In genomic region chr6:121652726-121653623, GRCh38 we compare ENCODE assay signal across 8 cellular contexts.
DNase-seq lines count a peak whose midpoint lies in the region; ATAC-seq, FAIRE-seq and TF ChIP-seq lines count a peak whose summit lies in the region.

No MANE protein-coding gene starts in this region.

- no peak overlapping the region for H3K4me2 ChIP-seq in mammary epithelial cell (ENCODE audit: insufficient read depth, low read depth, low read length)
- no peak overlapping the region for H3K4me2 ChIP-seq in HepG2 (ENCODE audit: low read depth, low read length)
- no peak overlapping the region for H3K4me2 ChIP-seq in neuronal stem cell (ENCODE audit: insufficient read depth, low read length, poor library complexity, severe bottlenecking)

- in situ Hi-C loops in mammary epithelial cell (cut with MboI; ENCODE audit: low sequenced_read_pairs in 2 of 2) (no loop called here), HepG2 (cut with HindIII; ENCODE audit: extremely low pct_ligation_motif_present, low pct_unique_long_range_greater_than_20kb) (no loop called here)

- ATAC-seq in HepG2 = no peak
- no peak for ATAC-seq in GM19452 (IDR thresholded peaks at IDR 0.05; ENCODE audit: unreplicated experiment)

- H3K4me3 ChIP-seq in A673 (ENCODE audit: low read depth, low read length, poor library complexity, severe bottlenecking) (no peak overlapping the region), mammary epithelial cell (replicated peaks in 1 of 3; ENCODE audit: insufficient read depth in 1 of 3, low read depth in 2 of 3, low read length in 3 of 3) (no peak overlapping the region), HepG2 (replicated peaks in 1 of 3; ENCODE audit: insufficient read depth in 1 of 3, low read depth in 2 of 3, low read length in 3 of 3) (no peak overlapping the region), neuronal stem cell (ENCODE audit: low read length in 2 of 2) (no peak overlapping the region)

- WGBS in mammary epithelial cell (ENCODE audit: low coverage, missing lambda C conversion rate) = 60% methylated on average over 7 of the region's 7 CpGs
- WGBS in HepG2 (ENCODE audit: low lambda C conversion rate) = 22% methylated on average over 7 of the region's 7 CpGs
- no CpG with 5 or more reads among the region's 7 CpGs for WGBS in neuronal stem cell (ENCODE audit: extremely low coverage in 2 of 2, insufficient read length in 2 of 2, insufficient replicate concordance in 1 of 2), 2 donors

- no peak overlapping the region for H3K14ac ChIP-seq in neuronal stem cell (ENCODE audit: low read length)

- H4K20me1 ChIP-seq in mammary epithelial cell (ENCODE audit: insufficient read depth, low read length) (no peaks in the 10 kb centered on the region), HepG2 (ENCODE audit: insufficient read depth, low read length) (no peaks in the 10 kb centered on the region)

- no peak overlapping the region for H4K91ac ChIP-seq in neuronal stem cell (ENCODE audit: low read depth, low read length, poor library complexity)

- no peak overlapping the region for H4K8ac ChIP-seq in neuronal stem cell (ENCODE audit: low read depth, low read length)

- no peaks in the 10 kb centered on the region for H3K36me3 ChIP-seq in A673 (ENCODE audit: insufficient read depth, low read length, poor library complexity, severe bottlenecking)
- no peaks in the 10 kb centered on the region for H3K36me3 ChIP-seq in mammary epithelial cell (ENCODE audit: insufficient read depth, low read length)
- no peaks in the 10 kb centered on the region for H3K36me3 ChIP-seq in HepG2 (replicated peaks in 1 of 2; ENCODE audit: control insufficient read depth in 1 of 2, insufficient read depth in 2 of 2, low read length in 2 of 2)
- no peaks in the 10 kb centered on the region for H3K36me3 ChIP-seq in neuronal stem cell (replicated peaks in 1 of 2; ENCODE audit: control insufficient read depth in 2 of 2, insufficient read depth in 2 of 2, low read length in 2 of 2)

- peak overlapping the region; percentile 59 for H3K27ac ChIP-seq in A673 (ENCODE audit: low read depth, low read length, poor library complexity, severe bottlenecking)
- H3K27ac ChIP-seq in mammary epithelial cell (ENCODE audit: insufficient read depth, low read depth, low read length) = no peak overlapping the region
- H3K27ac ChIP-seq in HepG2 (ENCODE audit: extremely low read length, insufficient read depth, low read length) = no peak overlapping the region
- H3K27ac ChIP-seq in neuronal stem cell (replicated peaks; ENCODE audit: low read length) = no peak overlapping the region

- TF ChIP-seq RAD21 in HepG2 (CRISPR knock-in tag; IDR thresholded peaks at IDR 0.05) = no peak

- dilution Hi-C loops in mammary epithelial cell (cut with HindIII; ENCODE audit: low sequenced_read_pairs) = no loop called here

- H3K79me2 ChIP-seq in mammary epithelial cell (ENCODE audit: insufficient read depth, low read length) (no peaks in the 10 kb centered on the region), HepG2 (ENCODE audit: insufficient read depth, low read length) (no peaks in the 10 kb centered on the region)

- H3K79me1 ChIP-seq in neuronal stem cell (ENCODE audit: low read depth, low read length) = no peaks in the 10 kb centered on the region

- DNase-seq in A673 (ENCODE audit: low spot score) = peak; percentile 88
- DNase-seq in HTR-8/SVneo (ENCODE audit: insufficient read length, low spot score) = peak; percentile 58
- DNase-seq in mammary epithelial cell = peak; percentile 66
- no peak for DNase-seq in HepG2 (ENCODE audit: low spot score)
- no peak for DNase-seq in activated CD8-positive, alpha-beta memory T cell treated with anti-CD3 and anti-CD28 coated beads, Interleukin-2, amount 50 U/mL, for 4 hours
- no peak for DNase-seq in neuronal stem cell (ENCODE audit: low spot score)
- no peak for DNase-seq in activated CD4-positive, CD25-positive, alpha-beta regulatory T cell (lab: John Stamatoyannopoulos, UW)

- TF ChIP-seq EP300 in HepG2 (IDR thresholded peaks at IDR 0.05; ENCODE audit: low read depth in 2 of 2, low read length in 2 of 2) = no peak
- no peak for TF ChIP-seq EP300 in HepG2 (CRISPR knock-in tag; IDR thresholded peaks at IDR 0.05; ENCODE audit: borderline replicate concordance)

- H3K23ac ChIP-seq in neuronal stem cell (ENCODE audit: low read depth, low read length, poor library complexity) = no peak overlapping the region

- POLR2A ChIA-PET in A673 (lab: Charles Lee; ENCODE audit: low non-redundant PET) = interaction anchor here (0.7 kb wide), 1 partner anchor 233 kb away, joined by 3 read pairs; no protein-coding TSS in a partner anchor
- POLR2A ChIA-PET in HepG2 (lab: Yijun Ruan, JAX) = no interaction called here

- FAIRE-seq in HTR-8/SVneo (lab: Jason Lieb, UNC) (no peak), HepG2 (lab: Jason Lieb, UNC) (no peak)

- no peak overlapping the region for H2BK15ac ChIP-seq in neuronal stem cell (ENCODE audit: low read length)

- H2AK5ac ChIP-seq in neuronal stem cell (ENCODE audit: low read depth, low read length) = no peak overlapping the region

- H3K9me3 ChIP-seq in A673 (ENCODE audit: low read depth, low read length, poor library complexity, severe bottlenecking) (no peaks in the 10 kb centered on the region), mammary epithelial cell (replicated peaks; ENCODE audit: insufficient read depth, low read length) (no peaks in the 10 kb centered on the region), HepG2 (ENCODE audit: low read length) (no peaks in the 10 kb centered on the region), neuronal stem cell (replicated peaks in 1 of 2; ENCODE audit: control insufficient read depth in 2 of 2, insufficient read depth in 1 of 2, low read depth in 1 of 2, low read length in 2 of 2) (no peaks in the 10 kb centered on the region)

- no peaks in the 10 kb centered on the region for H3K27me3 ChIP-seq in A673 (replicated peaks; ENCODE audit: insufficient read depth, low read depth, low read length, poor library complexity)
- H3K27me3 ChIP-seq in mammary epithelial cell (ENCODE audit: insufficient read depth, low read length) = no peaks in the 10 kb centered on the region
- H3K27me3 ChIP-seq in HepG2 (ENCODE audit: control insufficient read depth in 1 of 2, insufficient read depth in 2 of 2, low read length in 2 of 2) = no peaks in the 10 kb centered on the region
- no peaks in the 10 kb centered on the region for H3K27me3 ChIP-seq in neuronal stem cell (ENCODE audit: control insufficient read depth in 3 of 3, insufficient read depth in 3 of 3, low read depth in 1 of 3, low read length in 3 of 3)

- no peak overlapping the region for H2BK5ac ChIP-seq in neuronal stem cell (ENCODE audit: low read length)

- no peak overlapping the region for H2BK12ac ChIP-seq in neuronal stem cell (ENCODE audit: low read length)

- H3K4me1 ChIP-seq in A673 (ENCODE audit: insufficient read depth, low read length, poor library complexity, severe bottlenecking) (peaks cover 34% of the 10 kb centered on the region), mammary epithelial cell (ENCODE audit: insufficient read depth, low read length) (peaks cover 2% of the 10 kb centered on the region), HepG2 (ENCODE audit: insufficient read depth, low read length) (no peaks in the 10 kb centered on the region), neuronal stem cell (ENCODE audit: control insufficient read depth in 2 of 2, insufficient read depth in 1 of 2, low read depth in 1 of 2, low read length in 2 of 2) (no peaks in the 10 kb centered on the region)

- H3K4ac ChIP-seq in neuronal stem cell (ENCODE audit: low read length) = no peak overlapping the region

- TF ChIP-seq CTCF in A673 (conservative IDR thresholded peaks at IDR 0.05; ENCODE audit: low read depth, low read length) (no peak), mammary epithelial cell (conservative IDR thresholded peaks at IDR 0.05 in 1 of 2, IDR thresholded peaks at IDR 0.05 in 1 of 2; ENCODE audit: extremely low read depth in 1 of 2, insufficient read depth in 1 of 2, low read depth in 1 of 2, low read length in 2 of 2) (no peak), HepG2 (CRISPR knock-in tag; IDR thresholded peaks at IDR 0.05) (no peak)

- CTCF ChIA-PET in A673 (lab: Charles Lee) (interaction anchor here (0.5 to 0.7 kb wide), 2 partner anchors 31 to 66 kb away, joined by 4 to 8 read pairs; no protein-coding TSS in a partner anchor), mammary epithelial cell (lab: Charles Lee; ENCODE audit: low non-redundant PET) (interaction anchor here (0.6 kb wide), 1 partner anchor 334 kb away, joined by 4 read pairs; no protein-coding TSS in a partner anchor), HepG2 (lab: Yijun Ruan, JAX; ENCODE audit: low intra/inter-chr PET ratio, low total read pairs) (no interaction called here)

- H3K9ac ChIP-seq in mammary epithelial cell (ENCODE audit: insufficient read depth, low read length) = no peak overlapping the region
- H3K9ac ChIP-seq in HepG2 (ENCODE audit: insufficient read depth, low read depth, low read length) = no peak overlapping the region
- H3K9ac ChIP-seq in neuronal stem cell (ENCODE audit: low read depth, low read length, poor library complexity) = no peak overlapping the region

- no peak overlapping the region for H2BK120ac ChIP-seq in neuronal stem cell (ENCODE audit: low read depth, low read length)

- H3K18ac ChIP-seq in neuronal stem cell (ENCODE audit: low read length) = no peak overlapping the region

- TF ChIP-seq POLR2A in HepG2 (IDR thresholded peaks at IDR 0.05; ENCODE audit: insufficient read depth in 1 of 2, low read depth in 2 of 2, low read length in 2 of 2) = no peak

- intact Hi-C loops in A673 (cut with micrococcal nuclease; ENCODE audit: unreplicated experiment) (no loop called here), mammary epithelial cell (cut with micrococcal nuclease) (loop anchor here (5.0 kb wide), 1 partner anchor 216 kb away; the partner anchor contains the start of gene GJA1), HepG2 (cut with micrococcal nuclease; ENCODE audit: unreplicated experiment) (no loop called here)

- H2AFZ ChIP-seq in mammary epithelial cell (ENCODE audit: low read depth, low read length) = no peak overlapping the region
- no peak overlapping the region for H2AFZ ChIP-seq in HepG2 (ENCODE audit: low read length)
- no peak overlapping the region for H2AFZ ChIP-seq in neuronal stem cell (ENCODE audit: low read length)

- BruUV-seq in A673 (replicated peaks; lab: Mats Ljungman, UMichigan) = no TSS peak
- BruUV-seq in mammary epithelial cell (replicated peaks; lab: Mats Ljungman, UMichigan) = TSS peak; percentile 88
- no TSS peak for BruUV-seq in HepG2 (replicated peaks; lab: Mats Ljungman, UMichigan)

TF ChIP-seq in HepG2, 621 proteins besides CTCF, POLR2A, EP300 and RAD21:
- TF ChIP-seq CEBPB (IDR thresholded peaks at IDR 0.05; ENCODE audit: borderline replicate concordance, low read depth, low read length) (peak; percentile 75), CHD2 (IDR thresholded peaks at IDR 0.05; ENCODE audit: low read depth, low read length) (no peak)

Comparison
In these comparisons a context has a peak if more than half of its experiments do, and no peak if none do; other contexts are left out.
1. DNase-seq: peak in A673 (single experiment), HTR-8/SVneo (single experiment) and mammary epithelial cell (single experiment); none in HepG2 (single experiment), activated CD8-positive, alpha-beta memory T cell treated with anti-CD3 and anti-CD28 coated beads, Interleukin-2, amount 50 U/mL, for 4 hours (single experiment), neuronal stem cell (single experiment) and activated CD4-positive, CD25-positive, alpha-beta regulatory T cell (0 of 4).